ENCODE assay signal across 8 cellular contexts in the genomic region with DNA sequence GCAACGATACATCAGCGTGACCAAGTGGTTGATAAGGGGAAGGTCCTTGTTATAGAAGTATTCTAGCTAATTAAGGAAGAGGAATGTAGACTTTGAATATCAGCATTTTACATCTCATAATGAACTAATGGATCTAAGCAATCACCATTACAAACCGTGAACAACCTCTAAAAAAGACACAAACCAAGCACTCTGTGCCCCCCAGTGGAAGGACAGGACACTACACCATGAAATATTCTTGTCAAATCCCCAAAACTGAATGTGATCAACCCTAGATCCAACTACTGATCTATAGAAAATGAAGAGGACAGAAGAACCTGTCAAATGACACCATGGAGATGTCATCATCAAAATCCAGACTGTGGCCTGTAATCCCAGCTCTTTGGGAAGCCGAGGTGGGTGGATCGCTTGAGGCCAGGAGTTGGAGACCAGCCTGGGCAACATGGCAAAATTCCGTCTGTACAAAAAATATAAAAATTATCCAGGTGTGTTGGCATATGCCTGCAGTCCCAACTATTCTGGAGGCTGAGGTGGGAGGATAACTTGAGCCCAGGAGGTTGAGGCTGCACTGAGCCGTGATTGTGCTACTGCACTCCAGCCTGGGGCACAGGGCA.
A peak's percentile ranks its signal among the peaks of the same experiment; 100 is the strongest.
DNase-seq lines count a peak whose midpoint lies in the region; TF ChIP-seq lines count a peak whose summit lies in the region.

No MANE protein-coding gene starts in this region.

- in situ Hi-C loops in astrocyte of the cerebellum (cut with HindIII; ENCODE audit: low sequenced_read_pairs): no loop called here

- 72% methylated on average over 7 of the region's 7 CpGs for WGBS in liver

- DNase-seq in NCI-H2196 (lab: John Stamatoyannopoulos, UW; ENCODE audit: unreplicated experiment): peak; percentile 8
- DNase-seq in NCI-H2196 treated with DMSO at 0.1 percent for 48 hours (lab: John Stamatoyannopoulos, UW; ENCODE audit: unreplicated experiment): no peak
- DNase-seq in HL-60 (ENCODE audit: low read depth in 1 of 2, low spot score in 1 of 2): peak in 1 of 2 experiments; percentile 26
- DNase-seq in T follicular helper cell (ENCODE audit: low read depth): peak; percentile 27
- DNase-seq in astrocyte of the cerebellum (ENCODE audit: low read depth): peak; percentile 20
- peak; percentile 21 to 50 for DNase-seq in stimulated activated CD8-positive, alpha-beta memory T cell treated with anti-CD3 and anti-CD28 coated beads, Interleukin-7, amount 100 ng/mL, for 4 hours (ENCODE audit: low read depth in 2 of 2)
- DNase-seq in ecto neural progenitor cell (ENCODE audit: low spot score): no peak

- peak; percentile 82 to 86 for TF ChIP-seq RAD21 in liver (IDR thresholded peaks at IDR 0.05)

- no peaks in the 10 kb centered on the region for H3K36me3 ChIP-seq in liver (ENCODE audit: control insufficient read depth in 4 of 4, insufficient read depth in 3 of 4, low read depth in 1 of 4, low read length in 3 of 4)

- no peak overlapping the region for H3K4me3 ChIP-seq in HL-60 (replicated peaks; ENCODE audit: insufficient read depth, low read length)
- H3K4me3 ChIP-seq in astrocyte of the cerebellum (ENCODE audit: low read depth, low read length): no peak overlapping the region
- no peak overlapping the region for H3K4me3 ChIP-seq in liver (ENCODE audit: low read depth in 1 of 3, low read length in 3 of 3)

- peaks cover 3% of the 10 kb centered on the region for H3K27me3 ChIP-seq in HL-60 (ENCODE audit: insufficient read depth, poor library complexity, severe bottlenecking)
- no peaks in the 10 kb centered on the region for H3K27me3 ChIP-seq in liver (ENCODE audit: control insufficient read depth in 4 of 4, insufficient read depth in 4 of 4, low read length in 3 of 4)

- no peaks in the 10 kb centered on the region for H3K4me1 ChIP-seq in liver (ENCODE audit: control insufficient read depth in 4 of 4, insufficient read depth in 4 of 4, low read length in 3 of 4)

- TF ChIP-seq CTCF in HL-60 (IDR thresholded peaks at IDR 0.05; ENCODE audit: insufficient read depth, low read length) (peak; percentile 42), astrocyte of the cerebellum (IDR thresholded peaks at IDR 0.05; ENCODE audit: low read depth, low read length, missing control alignments) (peak; percentile 63), liver (IDR thresholded peaks at IDR 0.05; ENCODE audit: low read depth, low read length, missing input control) (peak; percentile 65)

- H3K9ac ChIP-seq in liver (ENCODE audit: low read depth in 1 of 2, low read length in 2 of 2): no peak overlapping the region

- no peaks in the 10 kb centered on the region for H3K9me3 ChIP-seq in liver (ENCODE audit: control insufficient read depth in 4 of 4, low read length in 3 of 4)

- no peak overlapping the region for H3K27ac ChIP-seq in HL-60 (replicated peaks)
- H3K27ac ChIP-seq in liver (ENCODE audit: low read depth in 1 of 2, low read length in 2 of 2): no peak overlapping the region

TF ChIP-seq in liver, 16 proteins besides CTCF, POLR2A, EP300 and RAD21:
- TF ChIP-seq FOXA2 (IDR thresholded peaks at IDR 0.05) (no peak), YY1 (IDR thresholded peaks at IDR 0.05) (no peak), FOXA1 (IDR thresholded peaks at IDR 0.05) (no peak), JUND (IDR thresholded peaks at IDR 0.05) (no peak), EGR1 (IDR thresholded peaks at IDR 0.05; ENCODE audit: low read depth in 2 of 2) (no peak), GABPA (IDR thresholded peaks at IDR 0.05 in 1 of 2, conservative IDR thresholded peaks at IDR 0.05 in 1 of 2) (no peak)
- TF ChIP-seq, protein P1, sequence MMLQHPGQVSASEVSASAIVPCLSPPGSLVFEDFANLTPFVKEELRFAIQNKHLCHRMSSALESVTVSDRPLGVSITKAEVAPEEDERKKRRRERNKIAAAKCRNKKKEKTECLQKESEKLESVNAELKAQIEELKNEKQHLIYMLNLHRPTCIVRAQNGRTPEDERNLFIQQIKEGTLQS (IDR thresholded peaks at IDR 0.05): no peak
- TF ChIP-seq, protein P2, sequence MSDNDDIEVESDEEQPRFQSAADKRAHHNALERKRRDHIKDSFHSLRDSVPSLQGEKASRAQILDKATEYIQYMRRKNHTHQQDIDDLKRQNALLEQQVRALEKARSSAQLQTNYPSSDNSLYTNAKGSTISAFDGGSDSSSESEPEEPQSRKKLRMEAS (IDR thresholded peaks at IDR 0.05): no peak
- TF ChIP-seq, protein P3, sequence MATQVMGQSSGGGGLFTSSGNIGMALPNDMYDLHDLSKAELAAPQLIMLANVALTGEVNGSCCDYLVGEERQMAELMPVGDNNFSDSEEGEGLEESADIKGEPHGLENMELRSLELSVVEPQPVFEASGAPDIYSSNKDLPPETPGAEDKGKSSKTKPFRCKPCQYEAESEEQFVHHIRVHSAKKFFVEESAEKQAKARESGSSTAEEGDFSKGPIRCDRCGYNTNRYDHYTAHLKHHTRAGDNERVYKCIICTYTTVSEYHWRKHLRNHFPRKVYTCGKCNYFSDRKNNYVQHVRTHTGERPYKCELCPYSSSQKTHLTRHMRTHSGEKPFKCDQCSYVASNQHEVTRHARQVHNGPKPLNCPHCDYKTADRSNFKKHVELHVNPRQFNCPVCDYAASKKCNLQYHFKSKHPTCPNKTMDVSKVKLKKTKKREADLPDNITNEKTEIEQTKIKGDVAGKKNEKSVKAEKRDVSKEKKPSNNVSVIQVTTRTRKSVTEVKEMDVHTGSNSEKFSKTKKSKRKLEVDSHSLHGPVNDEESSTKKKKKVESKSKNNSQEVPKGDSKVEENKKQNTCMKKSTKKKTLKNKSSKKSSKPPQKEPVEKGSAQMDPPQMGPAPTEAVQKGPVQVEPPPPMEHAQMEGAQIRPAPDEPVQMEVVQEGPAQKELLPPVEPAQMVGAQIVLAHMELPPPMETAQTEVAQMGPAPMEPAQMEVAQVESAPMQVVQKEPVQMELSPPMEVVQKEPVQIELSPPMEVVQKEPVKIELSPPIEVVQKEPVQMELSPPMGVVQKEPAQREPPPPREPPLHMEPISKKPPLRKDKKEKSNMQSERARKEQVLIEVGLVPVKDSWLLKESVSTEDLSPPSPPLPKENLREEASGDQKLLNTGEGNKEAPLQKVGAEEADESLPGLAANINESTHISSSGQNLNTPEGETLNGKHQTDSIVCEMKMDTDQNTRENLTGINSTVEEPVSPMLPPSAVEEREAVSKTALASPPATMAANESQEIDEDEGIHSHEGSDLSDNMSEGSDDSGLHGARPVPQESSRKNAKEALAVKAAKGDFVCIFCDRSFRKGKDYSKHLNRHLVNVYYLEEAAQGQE (IDR thresholded peaks at IDR 0.05): no peak

Comparison
In these comparisons a context has a peak if more than half of its experiments do, and no peak if none do; other contexts are left out.
1. DNase-seq: peak in NCI-H2196 (single experiment), T follicular helper cell (single experiment), astrocyte of the cerebellum (single experiment) and stimulated activated CD8-positive, alpha-beta memory T cell treated with anti-CD3 and anti-CD28 coated beads, Interleukin-7, amount 100 ng/mL, for 4 hours (2 of 2); none in NCI-H2196 treated with DMSO at 0.1 percent for 48 hours (single experiment) and ecto neural progenitor cell (single experiment).
2. Peak in every context shown above with its lines, with median percentiles within 50 percentile points of each other: CTCF ChIP-seq.